Comparison of ENCODE assay signal across 13 cellular contexts in genomic region chr3:24598691-24599090, GRCh38.
DNase-seq lines count a peak whose midpoint lies in the region; ATAC-seq, FAIRE-seq and TF ChIP-seq lines count a peak whose summit lies in the region.
"Had no signal": no experiment of that assay in that cellular context is flagged by ENCODE, and none has a peak within 500 bp of the region (broad histone marks: within the 10 kb centered on the region; RNA-seq: fewer than 3 reads in every experiment).

No MANE protein-coding gene starts in this region.

- no peaks in the 10 kb centered on the region for H3K9me3 ChIP-seq in thyroid gland
- H3K9me3 ChIP-seq: Peyer's patch, right atrium auricular region, thoracic aorta had no signal

- H3K27me3 ChIP-seq in thyroid gland, result no peaks in the 10 kb centered on the region
- H3K27me3 ChIP-seq: Peyer's patch, right atrium auricular region had no signal

- TF ChIP-seq POLR2A in thyroid gland (IDR thresholded peaks at IDR 0.05), result no peak

- H3K27ac ChIP-seq in thyroid gland, result no peak overlapping the region
- H3K27ac ChIP-seq: Peyer's patch, right atrium auricular region, thoracic aorta had no signal

- ATAC-seq in GM19455 (IDR thresholded peaks at IDR 0.05; ENCODE audit: unreplicated experiment), result no peak

- H3K4me3 Mint-ChIP-seq in MCF 10A (ENCODE audit: unreplicated experiment), result peak overlapping the region; percentile 17
- H3K4me3 Mint-ChIP-seq in T-helper 2 cell treated with Interferon-gamma antibody and Interleukin-4, amounts not matched to agents 5 μg/mL and 100 μg/mL, for 36 hours, result no peak overlapping the region

- H3K4me3 ChIP-seq in thyroid gland (replicated peaks in 1 of 3), result no peak overlapping the region
- H3K4me3 ChIP-seq: Peyer's patch, right atrium auricular region, thoracic aorta had no signal

- FAIRE-seq in urothelium cell line (lab: Jason Lieb, UNC), result no peak

- DNase-seq in HS-27A (ENCODE audit: low read depth) (peak; percentile 11), MCF 10A (ENCODE audit: unreplicated experiment) (peak; percentile 85), kidney glomerular epithelial cell (lab: John Stamatoyannopoulos, UW) (peak; percentile 60), urothelium cell line (ENCODE audit: low spot score) (peak; percentile 36), thyroid gland (no peak)
- no peak for DNase-seq in T-helper 2 cell treated with Interferon-gamma antibody and Interleukin-4, amounts not matched to agents 5 μg/mL and 100 μg/mL, for 36 hours (ENCODE audit: low spot score)
- DNase-seq: DMS153, hypothalamus, NCI-H2171 treated with DMSO at 0.1 percent for 48 hours had no signal

- no peaks in the 10 kb centered on the region for H3K9me3 Mint-ChIP-seq in MCF 10A (ENCODE audit: unreplicated experiment)
- no peaks in the 10 kb centered on the region for H3K9me3 Mint-ChIP-seq in T-helper 2 cell treated with Interferon-gamma antibody and Interleukin-4, amounts not matched to agents 5 μg/mL and 100 μg/mL, for 36 hours

- WGBS in thyroid gland, 2 donors, result 69 to 74% methylated on average over 4 of the region's 4 CpGs

- peaks cover 25% of the 10 kb centered on the region for H3K4me1 Mint-ChIP-seq in MCF 10A (ENCODE audit: insufficient read depth, unreplicated experiment)
- H3K4me1 Mint-ChIP-seq in T-helper 2 cell treated with Interferon-gamma antibody and Interleukin-4, amounts not matched to agents 5 μg/mL and 100 μg/mL, for 36 hours (ENCODE audit: low read depth), result no peaks in the 10 kb centered on the region

- POLR2A ChIA-PET in MCF 10A (lab: Yijun Ruan, JAX), result interaction anchor here (1.0 to 1.4 kb wide), 3 partner anchors 29 to 103 kb away, joined by 3 to 8 read pairs (median 4); no protein-coding TSS in a partner anchor

- TF ChIP-seq CTCF in MCF 10A (IDR thresholded peaks at IDR 0.05; ENCODE audit: unreplicated experiment), result no peak
- no peak for TF ChIP-seq CTCF in thyroid gland (IDR thresholded peaks at IDR 0.05)

- peak overlapping the region; percentile 78 for H3K27ac Mint-ChIP-seq in MCF 10A (ENCODE audit: low read depth, unreplicated experiment)
- H3K27ac Mint-ChIP-seq in T-helper 2 cell treated with Interferon-gamma antibody and Interleukin-4, amounts not matched to agents 5 μg/mL and 100 μg/mL, for 36 hours, result no peak overlapping the region

- H3K36me3 ChIP-seq in thyroid gland, result no peaks in the 10 kb centered on the region
- H3K36me3 ChIP-seq: Peyer's patch, right atrium auricular region, thoracic aorta had no signal

- no peaks in the 10 kb centered on the region for H3K27me3 Mint-ChIP-seq in MCF 10A (ENCODE audit: insufficient read depth, unreplicated experiment)
- H3K27me3 Mint-ChIP-seq in T-helper 2 cell treated with Interferon-gamma antibody and Interleukin-4, amounts not matched to agents 5 μg/mL and 100 μg/mL, for 36 hours (ENCODE audit: low read depth), result no peaks in the 10 kb centered on the region

- CTCF ChIA-PET in MCF 10A (lab: Yijun Ruan, JAX), result interaction anchor here (0.6 to 1.1 kb wide), 3 partner anchors 14 to 639 kb away, joined by 3 to 4 read pairs (median 3); no protein-coding TSS in a partner anchor

- BruUV-seq in MCF 10A (replicated peaks; lab: Mats Ljungman, UMichigan), result no TSS peak

- H3K36me3 Mint-ChIP-seq in MCF 10A (ENCODE audit: insufficient read depth, unreplicated experiment), result no peaks in the 10 kb centered on the region
- H3K36me3 Mint-ChIP-seq in T-helper 2 cell treated with Interferon-gamma antibody and Interleukin-4, amounts not matched to agents 5 μg/mL and 100 μg/mL, for 36 hours (ENCODE audit: low read depth), result no peaks in the 10 kb centered on the region

- intact Hi-C loops in MCF 10A (cut with micrococcal nuclease), result no loop called here
- intact Hi-C loops in thyroid gland (cut with DNase I), result no loop called here

- no peaks in the 10 kb centered on the region for H3K4me1 ChIP-seq in thyroid gland
- H3K4me1 ChIP-seq: Peyer's patch, right atrium auricular region had no signal

Comparison
In these comparisons a context has a peak if more than half of its experiments do, and no peak if none do; other contexts are left out.
1. DNase-seq: peak in HS-27A (single experiment), MCF 10A (single experiment), kidney glomerular epithelial cell (single experiment) and urothelium cell line (single experiment); none in thyroid gland (0 of 2) and T-helper 2 cell treated with Interferon-gamma antibody and Interleukin-4, amounts not matched to agents 5 μg/mL and 100 μg/mL, for 36 hours (single experiment).